In the genomic region with DNA sequence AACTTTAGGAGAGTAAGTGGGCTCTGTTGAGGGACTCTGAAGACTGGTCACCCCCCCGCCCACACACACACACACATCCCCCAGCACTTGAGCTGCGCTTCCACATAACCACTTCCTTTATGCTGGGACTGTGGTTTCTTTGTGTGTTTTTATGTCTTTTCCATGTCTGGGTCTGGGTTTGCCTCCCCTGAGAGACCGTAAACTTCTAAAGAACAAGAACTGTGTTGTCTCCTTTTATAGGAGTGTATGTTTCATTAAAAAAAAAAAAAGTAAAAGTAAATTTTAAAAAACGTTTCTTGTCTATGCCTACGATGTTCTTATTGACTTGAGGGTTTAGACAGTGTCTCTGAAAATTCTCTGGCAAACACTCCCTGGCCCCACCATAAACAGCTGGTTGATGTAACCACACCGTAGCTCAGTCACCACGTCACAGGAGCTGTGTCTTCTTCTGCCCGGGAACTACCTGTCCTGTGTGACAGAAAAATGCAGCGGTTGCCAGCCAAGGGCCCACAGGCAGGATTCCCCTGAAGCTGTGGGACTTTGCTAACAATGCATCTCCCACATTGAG, we compare ENCODE assay signal across 9 cellular contexts.
DNase-seq lines count a peak whose midpoint lies in the region; ATAC-seq and FAIRE-seq lines count a peak whose summit lies in the region.
"Had no signal": no experiment of that assay in that cellular context is flagged by ENCODE, and none has a peak within 500 bp of the region (broad histone marks: within the 10 kb centered on the region; RNA-seq: fewer than 3 reads in every experiment).

No MANE protein-coding gene starts in this region.

- H3K9ac ChIP-seq in skeletal muscle satellite cell (ENCODE audit: low read depth, low read length) (no peak overlapping the region), GM23248 (no peak overlapping the region)

- no peak overlapping the region for H3K4me3 ChIP-seq in CD4-positive, alpha-beta memory T cell (ENCODE audit: low read length in 2 of 2)
- H3K4me3 ChIP-seq in skeletal muscle satellite cell (ENCODE audit: low read length) = no peak overlapping the region
- H3K4me3 ChIP-seq in GM23248 = no peak overlapping the region
- H3K4me3 ChIP-seq: pancreas had no signal

- FAIRE-seq in RCC 7860 (lab: Jason Lieb, UNC) = no peak
- FAIRE-seq: pancreas had no signal

- H3K27ac ChIP-seq in CD4-positive, alpha-beta memory T cell (ENCODE audit: low read depth, low read length) = no peak overlapping the region
- H3K27ac ChIP-seq in GM23248 = no peak overlapping the region
- H3K27ac ChIP-seq: pancreas had no signal

- WGBS in GM23248 (ENCODE audit: low coverage in 1 of 2, low lambda C conversion rate in 2 of 2, missing lambda C conversion rate in 2 of 2), 2 experiments = 89 to 92% methylated on average over 9 of the region's 9 CpGs

- H4K20me1 ChIP-seq in GM23248 (ENCODE audit: insufficient read depth) = no peaks in the 10 kb centered on the region

- no peaks in the 10 kb centered on the region for H3F3A ChIP-seq in GM23248 (ENCODE audit: insufficient read depth)

- no peaks in the 10 kb centered on the region for H3K9me2 ChIP-seq in GM23248 (ENCODE audit: insufficient read depth)

- no peaks in the 10 kb centered on the region for H3K27me3 ChIP-seq in CD4-positive, alpha-beta memory T cell (ENCODE audit: insufficient read depth, low read length)
- H3K27me3 ChIP-seq in skeletal muscle satellite cell (ENCODE audit: control insufficient read depth, insufficient read depth, low read length) = no peaks in the 10 kb centered on the region
- H3K27me3 ChIP-seq in GM23248 (replicated peaks; ENCODE audit: insufficient read depth) = no peaks in the 10 kb centered on the region
- H3K27me3 ChIP-seq: pancreas had no signal

- H3K79me2 ChIP-seq in GM23248 (ENCODE audit: insufficient read depth) = 0 out of 2 replicates have a peak, but pooled peaks cover 5% of the 10 kb centered on the region

- H3K4me2 ChIP-seq in skeletal muscle satellite cell (ENCODE audit: low read length) = peak overlapping the region; percentile 48
- no peak overlapping the region for H3K4me2 ChIP-seq in GM23248 (ENCODE audit: unreplicated experiment)

- POLR2A ChIA-PET in CD4-positive, alpha-beta memory T cell (lab: Charles Lee; ENCODE audit: partially characterized antibody) = no interaction called here

- no peaks in the 10 kb centered on the region for H3K36me3 Mint-ChIP-seq in CD4-positive, alpha-beta memory T cell
- peaks cover 3% of the 10 kb centered on the region for H3K36me3 Mint-ChIP-seq in IgD-negative memory B cell
- H3K36me3 Mint-ChIP-seq in activated naive CD8-positive, alpha-beta T cell treated with anti-CD3 and anti-CD28 coated beads, Interleukin-2, amount 50 U/mL, for 24 hours (ENCODE audit: low read depth) = no peaks in the 10 kb centered on the region

- no peaks in the 10 kb centered on the region for H3K9me3 ChIP-seq in CD4-positive, alpha-beta memory T cell (ENCODE audit: control insufficient read depth in 1 of 2, low read length in 2 of 2)
- no peaks in the 10 kb centered on the region for H3K9me3 ChIP-seq in skeletal muscle satellite cell (replicated peaks; ENCODE audit: low read length)
- H3K9me3 ChIP-seq in GM23248 (ENCODE audit: low read depth) = no peaks in the 10 kb centered on the region
- H3K9me3 ChIP-seq: pancreas had no signal

- no peaks in the 10 kb centered on the region for H3K9me3 Mint-ChIP-seq in CD4-positive, alpha-beta memory T cell
- H3K9me3 Mint-ChIP-seq in IgD-negative memory B cell = no peaks in the 10 kb centered on the region
- no peaks in the 10 kb centered on the region for H3K9me3 Mint-ChIP-seq in activated naive CD8-positive, alpha-beta T cell treated with anti-CD3 and anti-CD28 coated beads, Interleukin-2, amount 50 U/mL, for 24 hours

- peaks cover 2 to 7% of the 10 kb centered on the region in 2 donors for H3K27me3 Mint-ChIP-seq in CD4-positive, alpha-beta memory T cell
- H3K27me3 Mint-ChIP-seq in IgD-negative memory B cell = peaks cover 2% of the 10 kb centered on the region
- peaks cover 30% of the 10 kb centered on the region for H3K27me3 Mint-ChIP-seq in activated naive CD8-positive, alpha-beta T cell treated with anti-CD3 and anti-CD28 coated beads, Interleukin-2, amount 50 U/mL, for 24 hours

- no peak overlapping the region for H2AFZ ChIP-seq in GM23248

- peaks cover 15% of the 10 kb centered on the region for H3K4me1 ChIP-seq in CD4-positive, alpha-beta memory T cell (ENCODE audit: insufficient read depth, low read length)
- H3K4me1 ChIP-seq in skeletal muscle satellite cell (ENCODE audit: control insufficient read depth, insufficient read depth, low read length) (peaks cover 34% of the 10 kb centered on the region), GM23248 (ENCODE audit: insufficient read depth) (peaks cover 16% of the 10 kb centered on the region)
- H3K4me1 ChIP-seq: pancreas had no signal

- in situ Hi-C loops in GM23248 (cut with MboI) = no loop called here

- ATAC-seq in GM19438 (IDR thresholded peaks at IDR 0.05; ENCODE audit: low read depth, unreplicated experiment) = peak; percentile 40
- ATAC-seq in activated naive CD8-positive, alpha-beta T cell treated with anti-CD3 and anti-CD28 coated beads, Interleukin-2, amount 50 U/mL, for 24 hours = peak; percentile 76

- intact Hi-C loops in CD4-positive, alpha-beta memory T cell (cut with micrococcal nuclease) = no loop called here

- H3K4me3 Mint-ChIP-seq in CD4-positive, alpha-beta memory T cell = peak overlapping the region in 7 of 8 donors; percentile 7 to 65 (median 29)
- H3K4me3 Mint-ChIP-seq in IgD-negative memory B cell = peak overlapping the region in 2 of 4 donors; percentile 43 to 74
- peak overlapping the region; percentile 14 for H3K4me3 Mint-ChIP-seq in activated naive CD8-positive, alpha-beta T cell treated with anti-CD3 and anti-CD28 coated beads, Interleukin-2, amount 50 U/mL, for 24 hours

- CTCF ChIA-PET in CD4-positive, alpha-beta memory T cell (lab: Charles Lee; ENCODE audit: partially characterized antibody) = no interaction called here

- peaks cover 15 to 30% (median 17%) of the 10 kb centered on the region in 4 donors for H3K4me1 Mint-ChIP-seq in CD4-positive, alpha-beta memory T cell
- peaks cover 20 to 23% (median 23%) of the 10 kb centered on the region in 3 donors for H3K4me1 Mint-ChIP-seq in IgD-negative memory B cell
- peaks cover 29% of the 10 kb centered on the region for H3K4me1 Mint-ChIP-seq in activated naive CD8-positive, alpha-beta T cell treated with anti-CD3 and anti-CD28 coated beads, Interleukin-2, amount 50 U/mL, for 24 hours

- no peaks in the 10 kb centered on the region for H3K36me3 ChIP-seq in CD4-positive, alpha-beta memory T cell (ENCODE audit: insufficient read depth, low read length)
- no peaks in the 10 kb centered on the region for H3K36me3 ChIP-seq in skeletal muscle satellite cell (ENCODE audit: insufficient read depth, low read length)
- no peaks in the 10 kb centered on the region for H3K36me3 ChIP-seq in GM23248 (ENCODE audit: low read depth)
- H3K36me3 ChIP-seq: pancreas had no signal

- DNase-seq in CD4-positive, alpha-beta memory T cell = peak; percentile 12 to 41 (median 30)
- DNase-seq in activated naive CD8-positive, alpha-beta T cell treated with anti-CD3 and anti-CD28 coated beads, Interleukin-2, amount 50 U/mL, for 24 hours = peak; percentile 16
- DNase-seq in GM23248 (no peak), RCC 7860 (ENCODE audit: low spot score) (no peak), T1000 (lab: John Stamatoyannopoulos, UW) (no peak)
- DNase-seq: pancreas had no signal

- H3K27ac Mint-ChIP-seq in CD4-positive, alpha-beta memory T cell = peak overlapping the region in 6 of 7 donors; percentile 18 to 74 (median 50)
- peak overlapping the region in 2 of 3 donors; percentile 39 to 73 for H3K27ac Mint-ChIP-seq in IgD-negative memory B cell
- no peak overlapping the region for H3K27ac Mint-ChIP-seq in activated naive CD8-positive, alpha-beta T cell treated with anti-CD3 and anti-CD28 coated beads, Interleukin-2, amount 50 U/mL, for 24 hours

Comparison
In these comparisons a context has a peak if more than half of its experiments do, and no peak if none do; other contexts are left out.
1. DNase-seq: peak in CD4-positive, alpha-beta memory T cell (5 of 5) and activated naive CD8-positive, alpha-beta T cell treated with anti-CD3 and anti-CD28 coated beads, Interleukin-2, amount 50 U/mL, for 24 hours (single experiment); none in GM23248 (single experiment), RCC 7860 (single experiment) and T1000 (single experiment).